ENCODE assay signal across 1 cellular context in genomic region chr5:52767766-52768480, GRCh38.
TF ChIP-seq lines count a peak whose summit lies in the region.

No MANE protein-coding gene starts in this region.

TF ChIP-seq in GM12878, 131 proteins besides CTCF, POLR2A, EP300 and RAD21 (continued from another document and continues in another):
- TF ChIP-seq BCLAF1 (IDR thresholded peaks at IDR 0.05) (no peak), SPI1 (IDR thresholded peaks at IDR 0.05; ENCODE audit: borderline replicate concordance, insufficient read depth, low read depth, low read length) (peak; percentile 89), RELA (IDR thresholded peaks at IDR 0.05; ENCODE audit: borderline replicate concordance, partially characterized antibody) (no peak), ZNF384 (IDR thresholded peaks at IDR 0.05; ENCODE audit: borderline replicate concordance, low read depth, low read length) (no peak), ZNF217 (IDR thresholded peaks at IDR 0.05) (0 out of 2 replicates have a peak, but pooled peaks have one; percentile 34), LARP7 (IDR thresholded peaks at IDR 0.05) (no peak), PAX8 (IDR thresholded peaks at IDR 0.05) (no peak), CBX3 (IDR thresholded peaks at IDR 0.05; ENCODE audit: borderline replicate concordance, low read depth) (no peak), BMI1 (IDR thresholded peaks at IDR 0.05; ENCODE audit: borderline replicate concordance) (no peak), TCF7 (IDR thresholded peaks at IDR 0.05; ENCODE audit: borderline replicate concordance) (0 out of 2 replicates have a peak, but pooled peaks have one; percentile 40), HDAC2 (IDR thresholded peaks at IDR 0.05) (no peak), ATF7 (IDR thresholded peaks at IDR 0.05; ENCODE audit: low read depth) (no peak), MAX (IDR thresholded peaks at IDR 0.05; ENCODE audit: low read depth, low read length) (no peak), PML (IDR thresholded peaks at IDR 0.05; ENCODE audit: low read length) (no peak), POU2F2 (IDR thresholded peaks at IDR 0.05; ENCODE audit: borderline replicate concordance, low read depth, low read length) (no peak), CREM (IDR thresholded peaks at IDR 0.05; ENCODE audit: low read depth) (peak; percentile 82), TARDBP (IDR thresholded peaks at IDR 0.05; ENCODE audit: borderline replicate concordance) (no peak), CHD1 (IDR thresholded peaks at IDR 0.05; ENCODE audit: low read depth, low read length) (no peak), MEF2B (IDR thresholded peaks at IDR 0.05; ENCODE audit: partially characterized antibody, poor library complexity, severe bottlenecking) (peak; percentile 18), NR2C2 (IDR thresholded peaks at IDR 0.05; ENCODE audit: borderline replicate concordance, control insufficient read depth, insufficient read length, low read depth) (no peak), FOXK2 (IDR thresholded peaks at IDR 0.05) (no peak), ZNF24 (IDR thresholded peaks at IDR 0.05) (no peak), GABPA (IDR thresholded peaks at IDR 0.05; ENCODE audit: low read depth) (0 out of 2 replicates have a peak, but pooled peaks have one; percentile 27), BCL11A (IDR thresholded peaks at IDR 0.05; ENCODE audit: low read depth, low read length) (peak; percentile 86; the same call in 1 of the 2 replicates), E4F1 (IDR thresholded peaks at IDR 0.05; ENCODE audit: borderline replicate concordance, partially characterized antibody) (no peak), TCF12 (IDR thresholded peaks at IDR 0.05; ENCODE audit: low read depth, low read length) (no peak), ZBED1 (IDR thresholded peaks at IDR 0.05; ENCODE audit: borderline replicate concordance) (peak; percentile 33; the same call in 1 of the 2 replicates)
- TF ChIP-seq, protein P1, sequence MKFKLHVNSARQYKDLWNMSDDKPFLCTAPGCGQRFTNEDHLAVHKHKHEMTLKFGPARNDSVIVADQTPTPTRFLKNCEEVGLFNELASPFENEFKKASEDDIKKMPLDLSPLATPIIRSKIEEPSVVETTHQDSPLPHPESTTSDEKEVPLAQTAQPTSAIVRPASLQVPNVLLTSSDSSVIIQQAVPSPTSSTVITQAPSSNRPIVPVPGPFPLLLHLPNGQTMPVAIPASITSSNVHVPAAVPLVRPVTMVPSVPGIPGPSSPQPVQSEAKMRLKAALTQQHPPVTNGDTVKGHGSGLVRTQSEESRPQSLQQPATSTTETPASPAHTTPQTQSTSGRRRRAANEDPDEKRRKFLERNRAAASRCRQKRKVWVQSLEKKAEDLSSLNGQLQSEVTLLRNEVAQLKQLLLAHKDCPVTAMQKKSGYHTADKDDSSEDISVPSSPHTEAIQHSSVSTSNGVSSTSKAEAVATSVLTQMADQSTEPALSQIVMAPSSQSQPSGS (IDR thresholded peaks at IDR 0.05; ENCODE audit: low read length) = peak; percentile 81
- TF ChIP-seq, protein P2, sequence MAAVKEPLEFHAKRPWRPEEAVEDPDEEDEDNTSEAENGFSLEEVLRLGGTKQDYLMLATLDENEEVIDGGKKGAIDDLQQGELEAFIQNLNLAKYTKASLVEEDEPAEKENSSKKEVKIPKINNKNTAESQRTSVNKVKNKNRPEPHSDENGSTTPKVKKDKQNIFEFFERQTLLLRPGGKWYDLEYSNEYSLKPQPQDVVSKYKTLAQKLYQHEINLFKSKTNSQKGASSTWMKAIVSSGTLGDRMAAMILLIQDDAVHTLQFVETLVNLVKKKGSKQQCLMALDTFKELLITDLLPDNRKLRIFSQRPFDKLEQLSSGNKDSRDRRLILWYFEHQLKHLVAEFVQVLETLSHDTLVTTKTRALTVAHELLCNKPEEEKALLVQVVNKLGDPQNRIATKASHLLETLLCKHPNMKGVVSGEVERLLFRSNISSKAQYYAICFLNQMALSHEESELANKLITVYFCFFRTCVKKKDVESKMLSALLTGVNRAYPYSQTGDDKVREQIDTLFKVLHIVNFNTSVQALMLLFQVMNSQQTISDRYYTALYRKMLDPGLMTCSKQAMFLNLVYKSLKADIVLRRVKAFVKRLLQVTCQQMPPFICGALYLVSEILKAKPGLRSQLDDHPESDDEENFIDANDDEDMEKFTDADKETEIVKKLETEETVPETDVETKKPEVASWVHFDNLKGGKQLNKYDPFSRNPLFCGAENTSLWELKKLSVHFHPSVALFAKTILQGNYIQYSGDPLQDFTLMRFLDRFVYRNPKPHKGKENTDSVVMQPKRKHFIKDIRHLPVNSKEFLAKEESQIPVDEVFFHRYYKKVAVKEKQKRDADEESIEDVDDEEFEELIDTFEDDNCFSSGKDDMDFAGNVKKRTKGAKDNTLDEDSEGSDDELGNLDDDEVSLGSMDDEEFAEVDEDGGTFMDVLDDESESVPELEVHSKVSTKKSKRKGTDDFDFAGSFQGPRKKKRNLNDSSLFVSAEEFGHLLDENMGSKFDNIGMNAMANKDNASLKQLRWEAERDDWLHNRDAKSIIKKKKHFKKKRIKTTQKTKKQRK (IDR thresholded peaks at IDR 0.05; ENCODE audit: low read depth, low read length) = no peak
- TF ChIP-seq, protein P3, sequence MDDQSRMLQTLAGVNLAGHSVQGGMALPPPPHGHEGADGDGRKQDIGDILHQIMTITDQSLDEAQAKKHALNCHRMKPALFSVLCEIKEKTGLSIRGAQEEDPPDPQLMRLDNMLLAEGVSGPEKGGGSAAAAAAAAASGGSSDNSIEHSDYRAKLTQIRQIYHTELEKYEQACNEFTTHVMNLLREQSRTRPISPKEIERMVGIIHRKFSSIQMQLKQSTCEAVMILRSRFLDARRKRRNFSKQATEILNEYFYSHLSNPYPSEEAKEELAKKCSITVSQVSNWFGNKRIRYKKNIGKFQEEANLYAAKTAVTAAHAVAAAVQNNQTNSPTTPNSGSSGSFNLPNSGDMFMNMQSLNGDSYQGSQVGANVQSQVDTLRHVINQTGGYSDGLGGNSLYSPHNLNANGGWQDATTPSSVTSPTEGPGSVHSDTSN (IDR thresholded peaks at IDR 0.05; ENCODE audit: insufficient replicate concordance, low read depth, low read length) = no peak
- TF ChIP-seq, protein P4, sequence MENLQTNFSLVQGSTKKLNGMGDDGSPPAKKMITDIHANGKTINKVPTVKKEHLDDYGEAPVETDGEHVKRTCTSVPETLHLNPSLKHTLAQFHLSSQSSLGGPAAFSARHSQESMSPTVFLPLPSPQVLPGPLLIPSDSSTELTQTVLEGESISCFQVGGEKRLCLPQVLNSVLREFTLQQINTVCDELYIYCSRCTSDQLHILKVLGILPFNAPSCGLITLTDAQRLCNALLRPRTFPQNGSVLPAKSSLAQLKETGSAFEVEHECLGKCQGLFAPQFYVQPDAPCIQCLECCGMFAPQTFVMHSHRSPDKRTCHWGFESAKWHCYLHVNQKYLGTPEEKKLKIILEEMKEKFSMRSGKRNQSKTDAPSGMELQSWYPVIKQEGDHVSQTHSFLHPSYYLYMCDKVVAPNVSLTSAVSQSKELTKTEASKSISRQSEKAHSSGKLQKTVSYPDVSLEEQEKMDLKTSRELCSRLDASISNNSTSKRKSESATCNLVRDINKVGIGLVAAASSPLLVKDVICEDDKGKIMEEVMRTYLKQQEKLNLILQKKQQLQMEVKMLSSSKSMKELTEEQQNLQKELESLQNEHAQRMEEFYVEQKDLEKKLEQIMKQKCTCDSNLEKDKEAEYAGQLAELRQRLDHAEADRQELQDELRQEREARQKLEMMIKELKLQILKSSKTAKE (IDR thresholded peaks at IDR 0.05; ENCODE audit: low read depth, poor library complexity, severe bottlenecking) = no peak
- TF ChIP-seq, protein P5, sequence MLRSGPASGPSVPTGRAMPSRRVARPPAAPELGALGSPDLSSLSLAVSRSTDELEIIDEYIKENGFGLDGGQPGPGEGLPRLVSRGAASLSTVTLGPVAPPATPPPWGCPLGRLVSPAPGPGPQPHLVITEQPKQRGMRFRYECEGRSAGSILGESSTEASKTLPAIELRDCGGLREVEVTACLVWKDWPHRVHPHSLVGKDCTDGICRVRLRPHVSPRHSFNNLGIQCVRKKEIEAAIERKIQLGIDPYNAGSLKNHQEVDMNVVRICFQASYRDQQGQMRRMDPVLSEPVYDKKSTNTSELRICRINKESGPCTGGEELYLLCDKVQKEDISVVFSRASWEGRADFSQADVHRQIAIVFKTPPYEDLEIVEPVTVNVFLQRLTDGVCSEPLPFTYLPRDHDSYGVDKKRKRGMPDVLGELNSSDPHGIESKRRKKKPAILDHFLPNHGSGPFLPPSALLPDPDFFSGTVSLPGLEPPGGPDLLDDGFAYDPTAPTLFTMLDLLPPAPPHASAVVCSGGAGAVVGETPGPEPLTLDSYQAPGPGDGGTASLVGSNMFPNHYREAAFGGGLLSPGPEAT (IDR thresholded peaks at IDR 0.05; ENCODE audit: low read depth) = 0 out of 2 replicates have a peak, but pooled peaks have one; percentile 17
- TF ChIP-seq, protein P6, sequence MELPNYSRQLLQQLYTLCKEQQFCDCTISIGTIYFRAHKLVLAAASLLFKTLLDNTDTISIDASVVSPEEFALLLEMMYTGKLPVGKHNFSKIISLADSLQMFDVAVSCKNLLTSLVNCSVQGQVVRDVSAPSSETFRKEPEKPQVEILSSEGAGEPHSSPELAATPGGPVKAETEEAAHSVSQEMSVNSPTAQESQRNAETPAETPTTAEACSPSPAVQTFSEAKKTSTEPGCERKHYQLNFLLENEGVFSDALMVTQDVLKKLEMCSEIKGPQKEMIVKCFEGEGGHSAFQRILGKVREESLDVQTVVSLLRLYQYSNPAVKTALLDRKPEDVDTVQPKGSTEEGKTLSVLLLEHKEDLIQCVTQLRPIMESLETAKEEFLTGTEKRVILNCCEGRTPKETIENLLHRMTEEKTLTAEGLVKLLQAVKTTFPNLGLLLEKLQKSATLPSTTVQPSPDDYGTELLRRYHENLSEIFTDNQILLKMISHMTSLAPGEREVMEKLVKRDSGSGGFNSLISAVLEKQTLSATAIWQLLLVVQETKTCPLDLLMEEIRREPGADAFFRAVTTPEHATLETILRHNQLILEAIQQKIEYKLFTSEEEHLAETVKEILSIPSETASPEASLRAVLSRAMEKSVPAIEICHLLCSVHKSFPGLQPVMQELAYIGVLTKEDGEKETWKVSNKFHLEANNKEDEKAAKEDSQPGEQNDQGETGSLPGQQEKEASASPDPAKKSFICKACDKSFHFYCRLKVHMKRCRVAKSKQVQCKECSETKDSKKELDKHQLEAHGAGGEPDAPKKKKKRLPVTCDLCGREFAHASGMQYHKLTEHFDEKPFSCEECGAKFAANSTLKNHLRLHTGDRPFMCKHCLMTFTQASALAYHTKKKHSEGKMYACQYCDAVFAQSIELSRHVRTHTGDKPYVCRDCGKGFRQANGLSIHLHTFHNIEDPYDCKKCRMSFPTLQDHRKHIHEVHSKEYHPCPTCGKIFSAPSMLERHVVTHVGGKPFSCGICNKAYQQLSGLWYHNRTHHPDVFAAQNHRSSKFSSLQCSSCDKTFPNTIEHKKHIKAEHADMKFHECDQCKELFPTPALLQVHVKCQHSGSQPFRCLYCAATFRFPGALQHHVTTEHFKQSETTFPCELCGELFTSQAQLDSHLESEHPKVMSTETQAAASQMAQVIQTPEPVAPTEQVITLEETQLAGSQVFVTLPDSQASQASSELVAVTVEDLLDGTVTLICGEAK (IDR thresholded peaks at IDR 0.05; ENCODE audit: borderline replicate concordance) = no peak
- TF ChIP-seq, protein P7, sequence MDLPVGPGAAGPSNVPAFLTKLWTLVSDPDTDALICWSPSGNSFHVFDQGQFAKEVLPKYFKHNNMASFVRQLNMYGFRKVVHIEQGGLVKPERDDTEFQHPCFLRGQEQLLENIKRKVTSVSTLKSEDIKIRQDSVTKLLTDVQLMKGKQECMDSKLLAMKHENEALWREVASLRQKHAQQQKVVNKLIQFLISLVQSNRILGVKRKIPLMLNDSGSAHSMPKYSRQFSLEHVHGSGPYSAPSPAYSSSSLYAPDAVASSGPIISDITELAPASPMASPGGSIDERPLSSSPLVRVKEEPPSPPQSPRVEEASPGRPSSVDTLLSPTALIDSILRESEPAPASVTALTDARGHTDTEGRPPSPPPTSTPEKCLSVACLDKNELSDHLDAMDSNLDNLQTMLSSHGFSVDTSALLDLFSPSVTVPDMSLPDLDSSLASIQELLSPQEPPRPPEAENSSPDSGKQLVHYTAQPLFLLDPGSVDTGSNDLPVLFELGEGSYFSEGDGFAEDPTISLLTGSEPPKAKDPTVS (IDR thresholded peaks at IDR 0.05; ENCODE audit: low read depth, low read length) = no peak
